In the genomic region with DNA sequence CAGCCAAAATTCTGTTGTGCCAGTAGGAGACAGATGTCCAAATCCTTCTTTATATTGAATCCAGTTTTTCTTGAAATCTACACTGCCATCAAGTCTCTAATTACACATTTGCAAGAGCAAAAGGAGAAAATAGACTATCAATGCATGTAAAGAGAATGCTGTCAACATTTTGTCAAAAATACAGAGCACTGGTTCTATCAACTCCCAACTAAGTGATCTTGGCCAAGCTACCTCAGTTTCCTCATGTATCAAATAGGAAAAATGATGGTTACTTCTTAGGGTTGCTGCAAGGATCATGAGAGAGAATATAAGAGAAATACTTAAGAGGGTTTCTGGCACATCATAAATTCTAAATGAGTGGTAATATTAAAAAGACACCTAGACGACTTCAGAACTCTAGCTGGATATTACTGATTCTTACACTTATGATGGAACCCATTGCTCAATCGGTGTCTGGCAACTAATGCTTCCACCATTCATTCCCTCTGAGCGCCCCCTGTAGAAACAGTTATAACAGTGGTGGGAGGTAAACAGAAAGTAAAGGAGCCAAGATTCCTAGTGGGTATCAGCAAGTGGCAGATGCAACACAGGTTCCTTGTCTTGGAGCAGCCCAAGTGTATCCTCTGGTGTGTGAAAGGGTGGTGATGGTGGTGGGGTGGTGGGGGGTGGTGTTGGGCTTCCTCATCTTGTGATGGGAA, we compare ENCODE assay signal across 1 cellular context.
TF ChIP-seq lines count a peak whose summit lies in the region.

No MANE protein-coding gene starts in this region.

TF ChIP-seq in GM23338, 12 proteins besides CTCF, POLR2A, EP300 and RAD21 (continued from another document):
- TF ChIP-seq, protein P1, sequence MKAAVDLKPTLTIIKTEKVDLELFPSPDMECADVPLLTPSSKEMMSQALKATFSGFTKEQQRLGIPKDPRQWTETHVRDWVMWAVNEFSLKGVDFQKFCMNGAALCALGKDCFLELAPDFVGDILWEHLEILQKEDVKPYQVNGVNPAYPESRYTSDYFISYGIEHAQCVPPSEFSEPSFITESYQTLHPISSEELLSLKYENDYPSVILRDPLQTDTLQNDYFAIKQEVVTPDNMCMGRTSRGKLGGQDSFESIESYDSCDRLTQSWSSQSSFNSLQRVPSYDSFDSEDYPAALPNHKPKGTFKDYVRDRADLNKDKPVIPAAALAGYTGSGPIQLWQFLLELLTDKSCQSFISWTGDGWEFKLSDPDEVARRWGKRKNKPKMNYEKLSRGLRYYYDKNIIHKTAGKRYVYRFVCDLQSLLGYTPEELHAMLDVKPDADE (IDR thresholded peaks at IDR 0.05): no peak
- TF ChIP-seq EZH2phosphoT487 (IDR thresholded peaks at IDR 0.05; ENCODE audit: unreplicated experiment) (no peak), ZNF114 (CRISPR knock-in tag; IDR thresholded peaks at IDR 0.05) (no peak), EZH2 (IDR thresholded peaks at IDR 0.05; ENCODE audit: low read depth, unreplicated experiment) (no peak), STAT1 (IDR thresholded peaks at IDR 0.05; ENCODE audit: unreplicated experiment) (no peak), REST (IDR thresholded peaks at IDR 0.05; ENCODE audit: unreplicated experiment) (no peak)
